Comparison of ENCODE assay signal across 16 cellular contexts in genomic region chr3:55719508-55719907, GRCh38.
A peak's percentile ranks its signal among the peaks of the same experiment; 100 is the strongest.
DNase-seq lines count a peak whose midpoint lies in the region; ATAC-seq and TF ChIP-seq lines count a peak whose summit lies in the region.
"Had no signal": no experiment of that assay in that cellular context is flagged by ENCODE, and none has a peak within 500 bp of the region (broad histone marks: within the 10 kb centered on the region; RNA-seq: fewer than 3 reads in every experiment).

No MANE protein-coding gene starts in this region.

- H3K9me3 ChIP-seq in IMR-90 (ENCODE audit: control insufficient read depth, insufficient read depth, low read length) (no peaks in the 10 kb centered on the region), osteoblast (ENCODE audit: low read depth, low read length) (no peaks in the 10 kb centered on the region), T-helper 17 cell (ENCODE audit: control insufficient read depth, low read length, poor library complexity, severe bottlenecking) (no peaks in the 10 kb centered on the region)
- H3K9me3 ChIP-seq in effector memory CD4-positive, alpha-beta T cell (ENCODE audit: control insufficient read depth, low read length): no peaks in the 10 kb centered on the region
- H3K9me3 ChIP-seq: Caco-2 had no signal

- no peak for TF ChIP-seq POLR2A in IMR-90 (IDR thresholded peaks at IDR 0.05; ENCODE audit: low read depth, low read length)

- H3K23ac ChIP-seq in IMR-90 (ENCODE audit: low read depth, low read length): peak overlapping the region; percentile 68; the same call in 1 of the 2 replicates

- H2BK120ac ChIP-seq in IMR-90 (ENCODE audit: low read depth, low read length): peak overlapping the region; percentile 91

- H3K18ac ChIP-seq in IMR-90 (ENCODE audit: low read depth, low read length): peak overlapping the region; percentile 50

- DNase-seq in IMR-90 (no peak), dedifferentiated amniotic fluid mesenchymal stem cell (ENCODE audit: extremely low spot score) (peak; percentile 44), osteoblast (ENCODE audit: insufficient read length, low spot score, missing footprints) (no peak), foreskin fibroblast (no peak), T-helper 17 cell (no peak)
- no peak for DNase-seq in effector memory CD4-positive, alpha-beta T cell
- DNase-seq: ACHN; Caco-2; CD4-positive, CD25-positive, alpha-beta regulatory T cell; DMS153; EL; NCI-H187 treated with DMSO at 0.1 percent for 48 hours; NCI-H446; NCI-H748 treated with DMSO at 0.1 percent for 48 hours had no signal

- H2AK5ac ChIP-seq in IMR-90 (ENCODE audit: low read depth, low read length): 0 out of 2 replicates have a peak overlapping the region, but pooled peaks have one; percentile 72

- dilution Hi-C loops in IMR-90 (cut with HindIII; ENCODE audit: low sequenced_read_pairs, unreplicated experiment): no loop called here

- H3K9ac ChIP-seq in IMR-90 (ENCODE audit: low read depth, low read length): no peak overlapping the region

- no peaks in the 10 kb centered on the region for H3K4me1 Mint-ChIP-seq in T-helper 17 cell
- H3K4me1 Mint-ChIP-seq: CD4-positive, CD25-positive, alpha-beta regulatory T cell had no signal

- H3K36me3 Mint-ChIP-seq in T-helper 17 cell (ENCODE audit: low read depth): no peaks in the 10 kb centered on the region
- H3K36me3 Mint-ChIP-seq: CD4-positive, CD25-positive, alpha-beta regulatory T cell had no signal

- in situ Hi-C loops in IMR-90 (cut with MboI; ENCODE audit: low sequenced_read_pairs): no loop called here

- peak overlapping the region; percentile 93 for H2BK20ac ChIP-seq in IMR-90 (ENCODE audit: low read depth, low read length)

- H3K4me1 ChIP-seq in IMR-90 (ENCODE audit: control insufficient read depth, insufficient read depth, low read length): peaks cover 2% of the 10 kb centered on the region
- H3K4me1 ChIP-seq in osteoblast (ENCODE audit: insufficient read depth, low read length): peaks cover 20% of the 10 kb centered on the region
- H3K4me1 ChIP-seq in effector memory CD4-positive, alpha-beta T cell (ENCODE audit: control insufficient read depth, insufficient read depth, low read length, poor library complexity, severe bottlenecking): no peaks in the 10 kb centered on the region
- H3K4me1 ChIP-seq: Caco-2 had no signal

- intact Hi-C loops in IMR-90 (cut with micrococcal nuclease): loop anchor here (5.0 kb wide), 1 partner anchor 162 kb away; no protein-coding TSS in a partner anchor

- peaks cover 0 to 5% of the 10 kb centered on the region in 2 experiments; a peak in 1 of 4 replicates for H3K79me1 ChIP-seq in IMR-90 (ENCODE audit: low read depth in 1 of 2, low read length in 2 of 2)

- peak overlapping the region; percentile 6; the same call in 2 of the 3 replicates for H2BK15ac ChIP-seq in IMR-90 (ENCODE audit: low read depth, low read length)

- H3K27ac Mint-ChIP-seq in T-helper 17 cell: no peak overlapping the region
- H3K27ac Mint-ChIP-seq: B cell; CD4-positive, CD25-positive, alpha-beta regulatory T cell had no signal

- POLR2A ChIA-PET in IMR-90 (lab: Charles Lee; ENCODE audit: unreplicated experiment): no interaction called here

- H2AK9ac ChIP-seq in IMR-90 (replicated peaks; ENCODE audit: low read depth, low read length, poor library complexity): no peak overlapping the region

- H2AFZ ChIP-seq in IMR-90 (replicated peaks; ENCODE audit: low read length, poor library complexity) (no peak overlapping the region), osteoblast (ENCODE audit: low read length) (no peak overlapping the region)

- CTCF ChIA-PET in IMR-90 (lab: Yijun Ruan, JAX): no interaction called here

- H3K4me3 ChIP-seq in IMR-90 (ENCODE audit: insufficient read depth, low read depth, low read length) (no peak overlapping the region), osteoblast (ENCODE audit: insufficient read depth, low read length) (no peak overlapping the region), foreskin fibroblast (ENCODE audit: low read depth in 1 of 2, low read length in 2 of 2) (no peak overlapping the region)
- no peak overlapping the region for H3K4me3 ChIP-seq in effector memory CD4-positive, alpha-beta T cell (ENCODE audit: insufficient read depth, low read depth, low read length, poor library complexity, severe bottlenecking)

- TF ChIP-seq RAD21 in IMR-90 (IDR thresholded peaks at IDR 0.05; ENCODE audit: low read length): no peak

- no peaks in the 10 kb centered on the region for H3K27me3 Mint-ChIP-seq in T-helper 17 cell
- H3K27me3 Mint-ChIP-seq: B cell had no signal

- no peak overlapping the region for H2BK5ac ChIP-seq in IMR-90 (ENCODE audit: low read depth, low read length, poor library complexity, severe bottlenecking)

- TF ChIP-seq CTCF in IMR-90 (conservative IDR thresholded peaks at IDR 0.05; ENCODE audit: low read depth, low read length) (no peak), osteoblast (IDR thresholded peaks at IDR 0.05; ENCODE audit: extremely low read depth, low read depth, low read length) (no peak), foreskin fibroblast (IDR thresholded peaks at IDR 0.05; ENCODE audit: low read depth, low read length) (no peak)

- no peak for ATAC-seq in IMR-90 (ENCODE audit: low read depth)
- no peak for ATAC-seq in T-helper 17 cell
- no peak for ATAC-seq in HG03520 (IDR thresholded peaks at IDR 0.05; ENCODE audit: unreplicated experiment)

- peak overlapping the region; percentile 82; the same call in 1 of the 2 replicates for H4K5ac ChIP-seq in IMR-90 (ENCODE audit: low read depth, low read length)

- peak overlapping the region; percentile 92 for H3K14ac ChIP-seq in IMR-90 (replicated peaks; ENCODE audit: low read depth, low read length)

- H3K4me2 ChIP-seq in IMR-90 (ENCODE audit: low read depth, low read length) (no peak overlapping the region), osteoblast (ENCODE audit: insufficient read depth, low read length) (no peak overlapping the region)

- H3K36me3 ChIP-seq in IMR-90 (ENCODE audit: control insufficient read depth, insufficient read depth, low read length): no peaks in the 10 kb centered on the region
- no peaks in the 10 kb centered on the region for H3K36me3 ChIP-seq in osteoblast (ENCODE audit: insufficient read depth, low read length)
- H3K36me3 ChIP-seq in effector memory CD4-positive, alpha-beta T cell (ENCODE audit: control insufficient read depth, insufficient read depth, low read length): no peaks in the 10 kb centered on the region

- no peak overlapping the region for H3K56ac ChIP-seq in IMR-90 (ENCODE audit: extremely low read depth, insufficient read depth, low read length)

- H4K8ac ChIP-seq in IMR-90 (ENCODE audit: low read depth in 2 of 2, low read length in 2 of 2): peak overlapping the region; percentile 75 to 83; a peak in 2 of 4 replicates

- no peaks in the 10 kb centered on the region for H3K79me2 ChIP-seq in osteoblast (ENCODE audit: insufficient read depth, low read length)

- no TSS peak for BruUV-seq in IMR-90 (replicated peaks; lab: Mats Ljungman, UMichigan)

- peaks cover 5% of the 10 kb centered on the region; the same call in 1 of the 2 replicates for H3K9me1 ChIP-seq in IMR-90 (ENCODE audit: insufficient read depth, low read length)

- 0 out of 2 replicates have a peak overlapping the region, but pooled peaks have one; percentile 37 for H3K27ac ChIP-seq in IMR-90 (ENCODE audit: insufficient read depth, low read length)
- H3K27ac ChIP-seq in osteoblast (ENCODE audit: low read depth, low read length): peak overlapping the region; percentile 52
- no peak overlapping the region for H3K27ac ChIP-seq in effector memory CD4-positive, alpha-beta T cell (ENCODE audit: insufficient read depth, low read length, poor library complexity, severe bottlenecking)

- peaks cover 4% of the 10 kb centered on the region; the same call in 1 of the 2 replicates for H3K27me3 ChIP-seq in IMR-90 (ENCODE audit: control insufficient read depth, insufficient read depth, low read length)
- H3K27me3 ChIP-seq in osteoblast (ENCODE audit: insufficient read depth, low read length): peaks cover 5% of the 10 kb centered on the region
- H3K27me3 ChIP-seq in effector memory CD4-positive, alpha-beta T cell (replicated peaks; ENCODE audit: control insufficient read depth, insufficient read depth, low read length, poor library complexity, severe bottlenecking): no peaks in the 10 kb centered on the region

- H4K20me1 ChIP-seq in IMR-90 (ENCODE audit: insufficient read depth, low read length) (no peaks in the 10 kb centered on the region), osteoblast (ENCODE audit: insufficient read depth, low read length) (no peaks in the 10 kb centered on the region)

- H4K91ac ChIP-seq in IMR-90 (ENCODE audit: insufficient read depth, low read depth, low read length): peak overlapping the region; percentile 87

- H3K4ac ChIP-seq in IMR-90 (ENCODE audit: low read depth, low read length): peak overlapping the region; percentile 88

- H3K4me3 Mint-ChIP-seq in T-helper 17 cell: no peak overlapping the region
- H3K4me3 Mint-ChIP-seq: B cell; CD4-positive, CD25-positive, alpha-beta regulatory T cell had no signal

TF ChIP-seq in IMR-90, 13 proteins besides CTCF, POLR2A, EP300 and RAD21:
- TF ChIP-seq CEBPB (IDR thresholded peaks at IDR 0.05; ENCODE audit: low read depth, low read length) (0 out of 2 replicates have a peak, but pooled peaks have one; percentile 6), BHLHE40 (IDR thresholded peaks at IDR 0.05; ENCODE audit: low read depth, low read length) (no peak)
